In the genomic region with DNA sequence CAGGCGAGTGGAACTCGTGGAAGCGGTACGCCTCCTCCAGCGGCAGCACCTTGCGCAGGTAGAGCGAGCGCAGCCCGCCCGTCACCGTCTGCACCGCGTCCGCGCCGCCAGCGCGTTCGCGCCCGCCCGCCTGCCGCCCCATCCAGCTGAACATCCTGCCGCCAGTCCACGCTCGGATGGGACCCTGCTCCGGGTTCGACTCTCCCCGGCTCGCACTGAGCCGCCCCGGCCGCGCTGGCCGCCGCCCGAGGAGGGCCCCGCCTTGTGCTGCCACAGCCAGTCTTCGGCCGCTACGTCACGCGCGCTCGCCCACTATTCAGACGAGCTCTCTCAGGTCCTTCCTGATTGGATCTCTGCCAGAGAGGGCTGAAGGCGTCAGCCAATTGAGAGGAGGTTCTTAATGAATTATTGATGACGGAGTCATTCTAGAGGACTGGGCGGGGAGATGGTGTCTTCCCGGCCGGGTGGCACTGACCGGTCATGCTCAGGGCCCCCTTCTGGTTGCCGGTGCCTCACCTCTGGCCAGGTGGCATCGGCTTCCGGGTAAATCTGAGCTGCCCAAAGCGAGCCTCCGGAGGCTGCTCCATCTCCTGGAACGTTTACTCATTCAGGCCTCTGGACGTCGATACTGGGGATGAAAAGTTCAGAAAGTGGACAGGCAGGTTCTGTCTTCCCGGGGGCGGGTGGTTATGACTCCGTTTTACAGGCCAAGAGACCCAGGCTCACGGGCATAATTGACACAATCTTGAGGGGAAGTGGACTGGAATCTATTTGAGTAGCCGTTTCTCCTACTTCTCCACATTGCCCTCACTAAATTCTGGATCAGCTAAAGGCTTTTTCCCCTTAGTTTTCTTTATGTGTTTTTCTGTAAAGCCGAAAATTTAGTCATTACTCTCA, we compare ENCODE assay signal across 8 cellular contexts. TPM values are rescaled to one million over a fixed set of nuclear protein-coding genes. Genes with fewer than 3 reads are reported as not detected.
DNase-seq lines count a peak whose midpoint lies in the region; ATAC-seq lines count a peak whose summit lies in the region.

TSS of gene EHD4 (minus strand) at position 217 of the 897 bp plus-strand sequence. CDS start at position 154, 63 bp downstream.

- CTCF ChIA-PET in activated CD4-positive, alpha-beta T cell treated with anti-CD3 and anti-CD28 coated beads, Interleukin-2, amount 10 ng/mL, durations not matched to agents 7 days and 5 days (lab: Charles Lee), result interaction anchor here (0.5 to 3.0 kb wide), 14 partner anchors 8 to 200 kb away, joined by 3 to 17 read pairs (median 4); partner anchors contain the start of gene MAPKBP1

- H3K4me3 Mint-ChIP-seq in activated CD4-positive, alpha-beta T cell treated with anti-CD3 and anti-CD28 coated beads, Interleukin-2, amount 10 ng/mL, durations not matched to agents 7 days and 5 days, result peak within 1 kb of the TSS; percentile 90

- peak; percentile 86 for ATAC-seq in GM19324 (IDR thresholded peaks at IDR 0.05; ENCODE audit: low FRiP score, unreplicated experiment)
- ATAC-seq in HG03469 (IDR thresholded peaks at IDR 0.05; ENCODE audit: unreplicated experiment), result peak; percentile 78

- no peaks in the 10 kb centered on the region for H3K9me3 Mint-ChIP-seq in activated CD4-positive, alpha-beta T cell treated with anti-CD3 and anti-CD28 coated beads, Interleukin-2, amount 10 ng/mL, durations not matched to agents 7 days and 5 days

- peaks cover 4% of the 10 kb centered on the region for H3K36me3 Mint-ChIP-seq in activated CD4-positive, alpha-beta T cell treated with anti-CD3 and anti-CD28 coated beads, Interleukin-2, amount 10 ng/mL, durations not matched to agents 7 days and 5 days (ENCODE audit: low read depth)

- DNase-seq in C1 segment of cervical spinal cord (lab: John Stamatoyannopoulos, UW) (peak; percentile 45 to 95 (median 89)), NCI-H526 treated with DMSO at 0.1 percent for 48 hours (lab: John Stamatoyannopoulos, UW) (peak; percentile 97), dedifferentiated amniotic fluid mesenchymal stem cell (ENCODE audit: extremely low spot score) (peak; percentile 99), left kidney (ENCODE audit: low read depth, low spot score) (peak; percentile 99)
- peak; percentile 97 for DNase-seq in activated CD4-positive, alpha-beta T cell treated with anti-CD3 and anti-CD28 coated beads, Interleukin-2, amount 10 ng/mL, durations not matched to agents 7 days and 5 days
- peak; percentile 93 to 95 for DNase-seq in stimulated activated CD4-positive, alpha-beta T cell treated with anti-CD3 and anti-CD28 coated beads, Interleukin-2, amount 100 ng/mL, for 24 hours

- peaks cover 18% of the 10 kb centered on the region for H3K27me3 Mint-ChIP-seq in activated CD4-positive, alpha-beta T cell treated with anti-CD3 and anti-CD28 coated beads, Interleukin-2, amount 10 ng/mL, durations not matched to agents 7 days and 5 days

- POLR2A ChIA-PET in activated CD4-positive, alpha-beta T cell treated with anti-CD3 and anti-CD28 coated beads, Interleukin-2, amount 10 ng/mL, durations not matched to agents 7 days and 5 days (lab: Charles Lee), result interaction anchor here (1.4 to 2.2 kb wide), 2 partner anchors 32 to 35 kb away, joined by 5 to 11 read pairs; no protein-coding TSS in a partner anchor

- H3K4me1 Mint-ChIP-seq in activated CD4-positive, alpha-beta T cell treated with anti-CD3 and anti-CD28 coated beads, Interleukin-2, amount 10 ng/mL, durations not matched to agents 7 days and 5 days, result peaks cover 52% of the 10 kb centered on the region

- peak within 1 kb of the TSS; percentile 96 for H3K27ac Mint-ChIP-seq in activated CD4-positive, alpha-beta T cell treated with anti-CD3 and anti-CD28 coated beads, Interleukin-2, amount 10 ng/mL, durations not matched to agents 7 days and 5 days

RNA-seq across cellular contexts. Expression of gene EHD4, which starts in this region (rescaled TPM):
- total RNA-seq in activated CD4-positive, alpha-beta T cell treated with anti-CD3 and anti-CD28 coated beads, Interleukin-2, amount 10 ng/mL, durations not matched to agents 7 days and 5 days, result 10 to 100 TPM; 14.5 TPM

Comparison
In these comparisons a context has a peak if more than half of its experiments do, and no peak if none do; other contexts are left out.
1. Peak in every context shown above with its lines: DNase-seq and ATAC-seq.